In the genomic region with DNA sequence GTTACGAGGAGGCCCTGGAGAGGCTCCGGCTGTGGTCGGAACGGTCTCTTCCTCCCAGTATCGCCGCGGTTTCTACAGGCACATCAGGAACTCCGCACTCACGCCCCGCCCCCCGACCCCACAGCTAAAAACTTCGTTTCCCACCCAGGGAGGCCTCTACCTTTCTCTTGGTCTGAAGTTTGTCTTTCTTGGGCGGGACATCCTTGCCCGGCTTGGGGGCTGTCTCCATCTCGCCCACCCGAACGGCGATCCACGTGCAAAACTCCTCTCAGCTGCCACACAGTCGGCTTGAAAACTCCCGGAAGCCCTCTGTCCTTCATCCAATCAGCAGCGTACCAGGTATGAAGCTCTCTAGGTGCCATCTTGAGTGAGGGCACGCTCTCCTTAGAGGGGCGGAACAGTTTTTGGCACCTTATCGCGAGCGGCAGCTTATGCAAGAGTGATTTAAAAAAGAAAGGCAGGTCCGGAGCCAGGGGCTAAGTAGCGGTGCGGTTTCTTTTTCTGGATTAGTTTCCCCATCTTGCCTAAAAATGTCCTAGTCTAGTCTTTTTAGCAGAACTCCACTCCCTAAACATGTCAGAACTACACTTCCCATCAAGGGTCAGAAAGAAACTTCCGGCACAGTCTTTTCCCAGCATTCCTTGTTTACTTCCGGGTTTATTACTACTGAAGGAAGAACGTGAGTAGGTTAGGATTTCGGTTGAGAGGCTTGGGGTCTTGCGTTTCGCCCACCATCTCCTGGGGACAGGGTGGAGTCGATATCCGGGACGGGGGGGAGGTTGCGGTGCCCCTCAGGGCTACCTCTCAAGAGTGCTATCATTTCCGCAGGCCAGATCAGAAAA, we compare ENCODE assay signal across 8 cellular contexts. TPM values are rescaled to one million over a fixed set of nuclear protein-coding genes. Genes with fewer than 3 reads are reported as not detected.
DNase-seq lines count a peak whose midpoint lies in the region; ATAC-seq and TF ChIP-seq lines count a peak whose summit lies in the region.

A gene (plus strand): TSS at position 660 of the 842 bp plus-strand sequence. CDS start 256 bp downstream, outside the sequence.
A gene with protein sequence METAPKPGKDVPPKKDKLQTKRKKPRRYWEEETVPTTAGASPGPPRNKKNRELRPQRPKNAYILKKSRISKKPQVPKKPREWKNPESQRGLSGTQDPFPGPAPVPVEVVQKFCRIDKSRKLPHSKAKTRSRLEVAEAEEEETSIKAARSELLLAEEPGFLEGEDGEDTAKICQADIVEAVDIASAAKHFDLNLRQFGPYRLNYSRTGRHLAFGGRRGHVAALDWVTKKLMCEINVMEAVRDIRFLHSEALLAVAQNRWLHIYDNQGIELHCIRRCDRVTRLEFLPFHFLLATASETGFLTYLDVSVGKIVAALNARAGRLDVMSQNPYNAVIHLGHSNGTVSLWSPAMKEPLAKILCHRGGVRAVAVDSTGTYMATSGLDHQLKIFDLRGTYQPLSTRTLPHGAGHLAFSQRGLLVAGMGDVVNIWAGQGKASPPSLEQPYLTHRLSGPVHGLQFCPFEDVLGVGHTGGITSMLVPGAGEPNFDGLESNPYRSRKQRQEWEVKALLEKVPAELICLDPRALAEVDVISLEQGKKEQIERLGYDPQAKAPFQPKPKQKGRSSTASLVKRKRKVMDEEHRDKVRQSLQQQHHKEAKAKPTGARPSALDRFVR (minus strand): TSS at position 298 of the 842 bp plus-strand sequence. CDS start 69 bp downstream, at position 229.

- H3K9me3 Mint-ChIP-seq in activated CD8-positive, alpha-beta memory T cell treated with anti-CD3 and anti-CD28 coated beads, Interleukin-2, amount 10 ng/mL, durations not matched to agents 7 days and 5 days (ENCODE audit: low read depth): no peaks in the 10 kb centered on the region
- no peaks in the 10 kb centered on the region for H3K9me3 Mint-ChIP-seq in endothelial cell (ENCODE audit: unreplicated experiment)

- H3K4me3 ChIP-seq in NT2/D1 (ENCODE audit: insufficient read length, low read depth) (peak within 1 kb of the TSS; percentile 93), mesodermal cell (ENCODE audit: extremely low read depth, insufficient read depth, low read length, poor library complexity, severe bottlenecking) (peak within 1 kb of the TSS; percentile 85)

- no peaks in the 10 kb centered on the region for H3K27me3 ChIP-seq in NT2/D1 (ENCODE audit: insufficient read depth, insufficient read length)

- no peaks in the 10 kb centered on the region for H3K9me3 ChIP-seq in NT2/D1 (ENCODE audit: insufficient read depth, low read length)
- no peaks in the 10 kb centered on the region for H3K9me3 ChIP-seq in mesodermal cell (ENCODE audit: control insufficient read depth, low read length)

- peaks cover 72% of the 10 kb centered on the region for H3K36me3 ChIP-seq in NT2/D1 (ENCODE audit: insufficient read depth, insufficient read length, low read length)
- H3K36me3 ChIP-seq in mesodermal cell (ENCODE audit: control insufficient read depth, insufficient read depth, low read length): peaks cover 70% of the 10 kb centered on the region

- H3K4me3 Mint-ChIP-seq in activated CD8-positive, alpha-beta memory T cell treated with anti-CD3 and anti-CD28 coated beads, Interleukin-2, amount 10 ng/mL, durations not matched to agents 7 days and 5 days: peak within 1 kb of the TSS; percentile 89
- peak within 1 kb of the TSS; percentile 95 for H3K4me3 Mint-ChIP-seq in endothelial cell (ENCODE audit: unreplicated experiment)

- H3K4me1 ChIP-seq in NT2/D1 (ENCODE audit: insufficient read depth, insufficient read length): peaks cover 2% of the 10 kb centered on the region
- peaks cover 16% of the 10 kb centered on the region for H3K4me1 ChIP-seq in mesodermal cell (ENCODE audit: control insufficient read depth, insufficient read depth, low read length, poor library complexity, severe bottlenecking)

- no peaks in the 10 kb centered on the region for H3K27me3 Mint-ChIP-seq in activated CD8-positive, alpha-beta memory T cell treated with anti-CD3 and anti-CD28 coated beads, Interleukin-2, amount 10 ng/mL, durations not matched to agents 7 days and 5 days
- peaks cover 9% of the 10 kb centered on the region for H3K27me3 Mint-ChIP-seq in endothelial cell (ENCODE audit: unreplicated experiment)

- TF ChIP-seq CTCF in endothelial cell (IDR thresholded peaks at IDR 0.05; ENCODE audit: unreplicated experiment): no peak

- WGBS in mesodermal cell (ENCODE audit: insufficient coverage in 2 of 2), 2 experiments: 0 to 1% methylated on average over 30 to 36 of the region's 41 CpGs

- H3K27ac ChIP-seq in mesodermal cell (ENCODE audit: low read depth, low read length, severe bottlenecking): no peak within 1 kb of the TSS

- peak; percentile 84 for ATAC-seq in GM21390 (IDR thresholded peaks at IDR 0.05; ENCODE audit: unreplicated experiment)
- ATAC-seq in activated CD8-positive, alpha-beta memory T cell treated with anti-CD3 and anti-CD28 coated beads, Interleukin-2, amount 10 ng/mL, durations not matched to agents 7 days and 5 days: peak; percentile 98

- CTCF ChIA-PET in activated CD8-positive, alpha-beta memory T cell treated with anti-CD3 and anti-CD28 coated beads, Interleukin-2, amount 10 ng/mL, durations not matched to agents 7 days and 5 days (lab: Charles Lee): interaction anchor here (0.8 to 6.3 kb wide), 19 partner anchors 8 to 444 kb away, joined by 3 to 58 read pairs (median 4); a partner anchor contains a TSS

- peak within 1 kb of the TSS; percentile 97 for H3K9ac ChIP-seq in NT2/D1 (ENCODE audit: insufficient read length, low read depth)

- H3K36me3 Mint-ChIP-seq in activated CD8-positive, alpha-beta memory T cell treated with anti-CD3 and anti-CD28 coated beads, Interleukin-2, amount 10 ng/mL, durations not matched to agents 7 days and 5 days: peaks cover 27% of the 10 kb centered on the region
- H3K36me3 Mint-ChIP-seq in endothelial cell (ENCODE audit: low read depth, unreplicated experiment): peaks cover 33% of the 10 kb centered on the region

- DNase-seq in D341Med (ENCODE audit: low spot score) (peak; percentile 89), HUDEP-2 (lab: John Stamatoyannopoulos, UW; ENCODE audit: unreplicated experiment in 76 of 76) (peak in 73 of 76 experiments; percentile 55 to 96 (median 82)), NT2/D1 (ENCODE audit: low read depth, low spot score) (no peak), endothelial cell (ENCODE audit: low spot score) (peak; percentile 63)
- DNase-seq in activated CD8-positive, alpha-beta memory T cell treated with anti-CD3 and anti-CD28 coated beads, Interleukin-2, amount 10 ng/mL, durations not matched to agents 7 days and 5 days: peak; percentile 93
- peak; percentile 71 for DNase-seq in stimulated activated CD8-positive, alpha-beta memory T cell treated with anti-CD3 and anti-CD28 coated beads, Interleukin-4, amount 100 ng/mL, for 24 hours (ENCODE audit: low read depth)

- H3K4me1 Mint-ChIP-seq in activated CD8-positive, alpha-beta memory T cell treated with anti-CD3 and anti-CD28 coated beads, Interleukin-2, amount 10 ng/mL, durations not matched to agents 7 days and 5 days: peaks cover 42% of the 10 kb centered on the region
- peaks cover 41% of the 10 kb centered on the region for H3K4me1 Mint-ChIP-seq in endothelial cell (ENCODE audit: unreplicated experiment)

- peak within 1 kb of the TSS; percentile 89 for H3K27ac Mint-ChIP-seq in activated CD8-positive, alpha-beta memory T cell treated with anti-CD3 and anti-CD28 coated beads, Interleukin-2, amount 10 ng/mL, durations not matched to agents 7 days and 5 days
- H3K27ac Mint-ChIP-seq in endothelial cell (ENCODE audit: unreplicated experiment): peak within 1 kb of the TSS; percentile 81

RNA-seq across cellular contexts. Expression of the first gene that starts in this region (rescaled TPM):
- 10 to 100 TPM; 67.8 to 90.3 TPM for total RNA-seq in activated CD8-positive, alpha-beta memory T cell treated with anti-CD3 and anti-CD28 coated beads, Interleukin-2, amount 10 ng/mL, durations not matched to agents 7 days and 5 days
- total RNA-seq in endothelial cell (ENCODE audit: unreplicated experiment): 33.3 TPM
- polyA plus RNA-seq in mesodermal cell (2013, experiment 1 of 2): 92.7 TPM
- 81.2 TPM for polyA plus RNA-seq in mesodermal cell (2013, experiment 2 of 2)

RNA-seq across cellular contexts. Expression of the second gene that starts in this region (rescaled TPM):
- total RNA-seq in activated CD8-positive, alpha-beta memory T cell treated with anti-CD3 and anti-CD28 coated beads, Interleukin-2, amount 10 ng/mL, durations not matched to agents 7 days and 5 days: 10 to 100 TPM; 61.5 to 78.4 TPM
- 48.5 TPM for total RNA-seq in endothelial cell (ENCODE audit: unreplicated experiment)
- 57.1 TPM for polyA plus RNA-seq in mesodermal cell (2013, experiment 1 of 2)
- polyA plus RNA-seq in mesodermal cell (2013, experiment 2 of 2): 48.4 TPM
